26 cellular contexts compared by ENCODE assay signal in genomic region chr10:110312206-110312605, GRCh38. TPM values are rescaled to one million over a fixed set of nuclear protein-coding genes. Genes with fewer than 3 reads are reported as not detected.
A peak's percentile ranks its signal among the peaks of the same experiment; 100 is the strongest.
DNase-seq lines count a peak whose midpoint lies in the region; ATAC-seq and TF ChIP-seq lines count a peak whose summit lies in the region.
"Had no signal": no experiment of that assay in that cellular context is flagged by ENCODE, and none has a peak within 500 bp of the region (broad histone marks: within the 10 kb centered on the region; RNA-seq: fewer than 3 reads in every experiment).

No MANE protein-coding gene starts in this region.

- POLR2A ChIA-PET in PC-3 (lab: Charles Lee; ENCODE audit: unreplicated experiment) = no interaction called here

- no TSS peak for BruUV-seq in PC-3 (replicated peaks; lab: Mats Ljungman, UMichigan)

- DNase-seq in GM23338 (ENCODE audit: low spot score) (no peak), PC-3 (no peak), fibroblast of mammary gland (ENCODE audit: low read depth) (peak; percentile 77), kidney glomerular epithelial cell (lab: John Stamatoyannopoulos, UW) (no peak)
- no peak for DNase-seq in effector CD8-positive, alpha-beta T cell (lab: John Stamatoyannopoulos, UW)
- no peak for DNase-seq in stimulated activated CD4-positive, alpha-beta T cell treated with anti-CD3 and anti-CD28 coated beads, Interleukin-4, amount 100 ng/mL, for 1 hour
- DNase-seq: BE2C; CD8-positive, alpha-beta memory T cell; DMS 273 treated with DMSO at 0.1 percent for 48 hours; DMS79; EL; GDM1; H9; MM.1S; NCI-H1048; NCI-H1417; NCI-H1694; NCI-H2029 treated with DMSO at 0.1 percent for 48 hours; NCI-H446 treated with DMSO at 0.1 percent for 48 hours; NCI-H82; SHP77 had no signal

- H3F3A ChIP-seq in GM23338 (replicated peaks; ENCODE audit: low read depth) (no peaks in the 10 kb centered on the region), PC-3 (ENCODE audit: low read length, unreplicated experiment) (no peaks in the 10 kb centered on the region)

- no peaks in the 10 kb centered on the region for H3K36me3 Mint-ChIP-seq in GM23338 (ENCODE audit: low read depth)
- H3K36me3 Mint-ChIP-seq: CD14-positive monocyte; CD8-positive, alpha-beta memory T cell; IgD-negative memory B cell had no signal

- H3K36me3 ChIP-seq in GM23338 (ENCODE audit: insufficient read depth) (no peaks in the 10 kb centered on the region), PC-3 (ENCODE audit: low read depth, low read length) (no peaks in the 10 kb centered on the region), gastroesophageal sphincter (no peaks in the 10 kb centered on the region)
- H3K36me3 ChIP-seq: BE2C had no signal

- H3K9me2 ChIP-seq in GM23338 (ENCODE audit: insufficient read depth) (no peaks in the 10 kb centered on the region), PC-3 (replicated peaks; ENCODE audit: low read length) (no peaks in the 10 kb centered on the region)

- CTCF ChIA-PET in PC-3 (lab: Charles Lee) = no interaction called here

- H3K9ac ChIP-seq in PC-3 (ENCODE audit: low read length) = peak overlapping the region; percentile 46; the same call in 1 of the 2 replicates
- H3K9ac ChIP-seq: KMS-11 had no signal

- intact Hi-C loops in PC-3 (cut with micrococcal nuclease) = no loop called here

- no peak for TF ChIP-seq EP300 in gastroesophageal sphincter (IDR thresholded peaks at IDR 0.05)

- H3K9me3 Mint-ChIP-seq in GM23338 = no peaks in the 10 kb centered on the region
- H3K9me3 Mint-ChIP-seq: CD14-positive monocyte; CD8-positive, alpha-beta memory T cell; H9; IgD-negative memory B cell had no signal

- H4K20me1 ChIP-seq in GM23338 (replicated peaks; ENCODE audit: insufficient read depth) (no peaks in the 10 kb centered on the region), PC-3 (ENCODE audit: low read length) (no peaks in the 10 kb centered on the region)

- WGBS in gastroesophageal sphincter (ENCODE audit: low coverage in 1 of 2), 2 donors = 78 to 79% methylated on average over 2 of the region's 2 CpGs

- H3K27ac Mint-ChIP-seq in GM23338 = no peak overlapping the region
- H3K27ac Mint-ChIP-seq: CD14-positive monocyte; CD8-positive, alpha-beta memory T cell; H9; IgD-negative memory B cell had no signal

- no peak for TF ChIP-seq POLR2A in gastroesophageal sphincter (IDR thresholded peaks at IDR 0.05)

- H2AFZ ChIP-seq in GM23338 (0 out of 2 replicates have a peak overlapping the region, but pooled peaks have one; percentile 29), PC-3 (ENCODE audit: low read length) (no peak overlapping the region)

- no peak overlapping the region for H3K4me3 ChIP-seq in GM23338
- H3K4me3 ChIP-seq in PC-3 (ENCODE audit: low read length) = no peak overlapping the region
- H3K4me3 ChIP-seq in fibroblast of mammary gland (ENCODE audit: control insufficient read depth, low read depth, low read length) = no peak overlapping the region
- H3K4me3 ChIP-seq in gastroesophageal sphincter = no peak overlapping the region

- peaks cover 16% of the 10 kb centered on the region for H3K4me1 Mint-ChIP-seq in GM23338
- H3K4me1 Mint-ChIP-seq: IgD-negative memory B cell had no signal

- no peaks in the 10 kb centered on the region for H3K27me3 Mint-ChIP-seq in GM23338 (ENCODE audit: insufficient read depth, low read depth, poor library complexity)
- H3K27me3 Mint-ChIP-seq: IgD-negative memory B cell had no signal

- H3K4me2 ChIP-seq in GM23338 (no peak overlapping the region), PC-3 (ENCODE audit: low read length) (no peak overlapping the region)

- no peak overlapping the region for H3K4me3 Mint-ChIP-seq in GM23338
- H3K4me3 Mint-ChIP-seq: CD14-positive monocyte; CD8-positive, alpha-beta memory T cell; H9; IgD-negative memory B cell had no signal

- ATAC-seq in GM23338 (no peak), PC-3 (no peak), gastroesophageal sphincter (no peak)

- no peaks in the 10 kb centered on the region for H3K27me3 ChIP-seq in GM23338 (ENCODE audit: insufficient read depth)
- H3K27me3 ChIP-seq in PC-3 (ENCODE audit: low read length) = no peaks in the 10 kb centered on the region
- no peaks in the 10 kb centered on the region for H3K27me3 ChIP-seq in gastroesophageal sphincter
- H3K27me3 ChIP-seq: BE2C had no signal

- H3K79me2 ChIP-seq in GM23338 (replicated peaks; ENCODE audit: insufficient read depth) (no peaks in the 10 kb centered on the region), PC-3 (ENCODE audit: low read length) (no peaks in the 10 kb centered on the region)

- peaks cover 5% of the 10 kb centered on the region; the same call in 1 of the 2 replicates for H3K4me1 ChIP-seq in GM23338 (ENCODE audit: insufficient read depth)
- H3K4me1 ChIP-seq in PC-3 (ENCODE audit: insufficient read depth, low read length) = peaks cover 22% of the 10 kb centered on the region
- H3K4me1 ChIP-seq in gastroesophageal sphincter = peaks cover 0 to 4% (median 0%) of the 10 kb centered on the region in 3 donors
- H3K4me1 ChIP-seq: BE2C had no signal

- no peaks in the 10 kb centered on the region for H3K9me3 ChIP-seq in PC-3 (ENCODE audit: low read length)
- no peaks in the 10 kb centered on the region for H3K9me3 ChIP-seq in gastroesophageal sphincter
- H3K9me3 ChIP-seq: BE2C had no signal

- H3K27ac ChIP-seq in GM23338 (ENCODE audit: low read depth) (no peak overlapping the region), PC-3 (ENCODE audit: low read length) (peak overlapping the region; percentile 35), gastroesophageal sphincter (no peak overlapping the region)
- H3K27ac ChIP-seq: KMS-11, RWPE1 had no signal

- TF ChIP-seq CTCF in GM23338 (conservative IDR thresholded peaks at IDR 0.05; ENCODE audit: low read depth in 2 of 2) (no peak), PC-3 (conservative IDR thresholded peaks at IDR 0.05; ENCODE audit: low read depth, low read length) (no peak), fibroblast of mammary gland (conservative IDR thresholded peaks at IDR 0.05; ENCODE audit: control insufficient read depth, insufficient read depth, low read depth, low read length) (no peak), gastroesophageal sphincter (IDR thresholded peaks at IDR 0.05) (no peak)

TF ChIP-seq in GM23338, 12 proteins besides CTCF, POLR2A, EP300 and RAD21:
- TF ChIP-seq NANOG (IDR thresholded peaks at IDR 0.05; ENCODE audit: borderline replicate concordance) (no peak), EZH2 (IDR thresholded peaks at IDR 0.05; ENCODE audit: low read depth, unreplicated experiment) (no peak)
TF ChIP-seq in GM23338: peak in this region for 0.

RNA-seq across cellular contexts. Expression of gene SMNDC1, which starts 7.5 kb away (rescaled TPM):
- total RNA-seq in GM23338 (2014; rRNA removed; shearing (Covaris generic)) = 28.4 and 29.9 TPM in 2 replicates
- polyA plus RNA-seq in GM23338 (2016; fragmentation: Nextera tagmentation; extraction: Ambion mirVana) = 41.9 and 45.1 TPM in 2 replicates
- 16.3 and 18.4 TPM in 2 replicates for total RNA-seq in PC-3 (2014; rRNA removed)
- total RNA-seq in gastroesophageal sphincter = 10 to 100 TPM; 12.0 to 20.4 (median 17.4) TPM
